ENCODE assay signal across 10 cellular contexts in the genomic region with DNA sequence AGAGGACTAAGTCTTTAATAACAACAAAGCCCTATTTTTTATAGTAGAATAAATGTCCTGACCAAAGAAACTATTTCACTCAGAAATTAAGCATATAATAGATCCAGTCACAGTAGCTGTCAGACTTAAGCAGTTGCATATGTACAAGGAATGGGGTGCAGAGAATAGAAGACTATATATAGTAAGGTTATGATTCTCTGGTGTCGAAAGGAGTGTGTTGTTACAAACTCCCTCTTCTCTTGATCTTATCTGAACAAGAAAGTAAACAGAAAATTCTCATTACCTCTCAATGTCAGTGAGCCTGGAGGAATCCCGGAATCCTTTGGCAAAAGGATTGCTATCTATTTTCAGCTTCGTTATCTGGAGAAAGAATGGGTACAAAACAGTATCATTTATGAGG. TPM values are rescaled to one million over a fixed set of nuclear protein-coding genes. Genes with fewer than 3 reads are reported as not detected.
DNase-seq lines count a peak whose midpoint lies in the region; ATAC-seq and TF ChIP-seq lines count a peak whose summit lies in the region.
"Not testable (repeated sequence)": the region's sequence is repeated elsewhere in the genome, so short reads cannot be mapped to it uniquely, and the experiment has no call there.
"Had no signal": no experiment of that assay in that cellular context is flagged by ENCODE, and none has a peak within 500 bp of the region (broad histone marks: within the 10 kb centered on the region; RNA-seq: fewer than 3 reads in every experiment).

No MANE protein-coding gene starts in this region.

- TF ChIP-seq POLR2A in heart left ventricle (IDR thresholded peaks at IDR 0.05), result not testable (repeated sequence)

- H3K9me3 ChIP-seq in heart left ventricle; left ventricle myocardium inferior (replicated peaks); right atrium auricular region; smooth muscle cell (replicated peaks; ENCODE audit: low read depth): not testable (repeated sequence)

- not testable (repeated sequence) for H2AFZ ChIP-seq in KMS-11 (ENCODE audit: low read depth); smooth muscle cell (ENCODE audit: low read depth)

- H4K20me1 ChIP-seq in KMS-11 (ENCODE audit: insufficient read depth), result not testable (repeated sequence)
- H4K20me1 ChIP-seq in smooth muscle cell (ENCODE audit: low read depth), result peaks cover 59% of the 10 kb centered on the region

- H3K9ac ChIP-seq in KMS-11; smooth muscle cell (ENCODE audit: low read depth): not testable (repeated sequence)

- ATAC-seq in heart left ventricle, result peak in 2 of 4 donors; percentile 26 to 57

- H3K27me3 ChIP-seq in KMS-11 (ENCODE audit: insufficient read depth, low read depth); heart left ventricle; left ventricle myocardium inferior (ENCODE audit: low read depth); right atrium auricular region; smooth muscle cell (ENCODE audit: low read depth): not testable (repeated sequence)

- peak overlapping the region; percentile 55 for H3K4me2 ChIP-seq in KMS-11
- not testable (repeated sequence) for H3K4me2 ChIP-seq in smooth muscle cell

- not testable (repeated sequence) for H3F3A ChIP-seq in smooth muscle cell (ENCODE audit: low read depth)

- H3K27ac ChIP-seq in KMS-11, result 0 out of 2 replicates have a peak overlapping the region, but pooled peaks have one; percentile 8
- H3K27ac ChIP-seq in heart left ventricle, result peak overlapping the region in 10 of 12 donors; percentile 35 to 66 (median 56)
- H3K27ac ChIP-seq in left ventricle myocardium inferior (replicated peaks), result peak overlapping the region; percentile 71
- peak overlapping the region; percentile 64 to 76 for H3K27ac ChIP-seq in right atrium auricular region
- H3K27ac ChIP-seq in smooth muscle cell (ENCODE audit: low read depth), result peak overlapping the region; percentile 50

- WGBS in heart left ventricle, 4 donors, result 19 to 30% (median 25%) methylated on average over 3 of the region's 3 CpGs
- whole genome bisulfite sequencing in smooth muscle cell (ENCODE audit: low lambda C conversion rate), result 61% methylated on average over 3 of the region's 3 CpGs

- H3K4me1 ChIP-seq in KMS-11 (ENCODE audit: low read depth, poor library complexity, severe bottlenecking), result peaks cover 74% of the 10 kb centered on the region
- peaks cover 0 to 85% (median 18%) of the 10 kb centered on the region in 12 donors for H3K4me1 ChIP-seq in heart left ventricle
- H3K4me1 ChIP-seq in left ventricle myocardium inferior, result peaks cover 79% of the 10 kb centered on the region
- H3K4me1 ChIP-seq in right atrium auricular region, result peaks cover 0 to 35% of the 10 kb centered on the region in 2 donors
- H3K4me1 ChIP-seq in smooth muscle cell (ENCODE audit: low read depth), result not testable (repeated sequence)

- TF ChIP-seq CTCF in KMS-11 (conservative IDR thresholded peaks at IDR 0.05; ENCODE audit: low read depth, low read length); heart left ventricle (IDR thresholded peaks at IDR 0.05); left ventricle myocardium inferior (IDR thresholded peaks at IDR 0.05; ENCODE audit: borderline replicate concordance); right atrium auricular region (IDR thresholded peaks at IDR 0.05); smooth muscle cell (IDR thresholded peaks at IDR 0.05; ENCODE audit: borderline replicate concordance, insufficient read depth, poor library complexity, severe bottlenecking): not testable (repeated sequence)

- H3K79me2 ChIP-seq in KMS-11 (ENCODE audit: insufficient read depth, low read depth), result not testable (repeated sequence)
- H3K79me2 ChIP-seq in smooth muscle cell (ENCODE audit: low read depth), result peaks cover 88% of the 10 kb centered on the region

- H3K4me3 ChIP-seq in KMS-11 (IDR thresholded peaks at IDR 0.05; ENCODE audit: insufficient read depth, low read depth, low read length); heart left ventricle; right atrium auricular region; smooth muscle cell: not testable (repeated sequence)
- H3K4me3 ChIP-seq in left ventricle myocardium inferior, result peak overlapping the region; percentile 41

- peak; percentile 61 for DNase-seq in amniotic epithelial cell (ENCODE audit: low read depth)
- not testable (repeated sequence) for DNase-seq in heart left ventricle; left ventricle myocardium inferior; right atrium auricular region (ENCODE audit: low spot score); smooth muscle cell (lab: John Stamatoyannopoulos, UW; ENCODE audit: unreplicated experiment)

- intact Hi-C loops in heart left ventricle (cut with DNase I); left ventricle myocardium inferior (cut with micrococcal nuclease): not testable (repeated sequence)

- not testable (repeated sequence) for H3K36me3 ChIP-seq in KMS-11 (ENCODE audit: insufficient read depth); left ventricle myocardium inferior; smooth muscle cell (ENCODE audit: low read depth)
- H3K36me3 ChIP-seq in heart left ventricle (peaks cover 0 to 65% (median 0%) of the 10 kb centered on the region in 9 donors), right atrium auricular region (peaks cover 13% of the 10 kb centered on the region)

RNA-seq across cellular contexts. Expression of a gene that starts 22.7 kb away (rescaled TPM):
- total RNA-seq in heart left ventricle (100 to 1,000 TPM in 7 of 9 donors, 10 to 100 TPM in 2; 84.8 to 155 (median 127) TPM), left ventricle myocardium inferior (83.9 TPM), right atrium auricular region (100 to 1,000 TPM; 132 to 140 TPM), smooth muscle cell (58.4 and 71.1 TPM in 2 replicates)
- polyA plus RNA-seq in heart left ventricle (10 to 100 TPM in 1 of 2 donors, 1 to 10 TPM in 1; 5.1 to 30.8 TPM), smooth muscle cell (4.3 and 5.0 TPM in 2 replicates)
- total RNA-seq: CD4-positive, alpha-beta memory T cell; CD8-positive, alpha-beta memory T cell had no signal
- polyA plus RNA-seq: AG04450; CD14-positive monocyte; CD4-positive, alpha-beta memory T cell; CD8-positive, alpha-beta memory T cell had no signal

Comparison
In these comparisons a context has a peak if more than half of its experiments do, and no peak if none do; other contexts are left out.
1. H3K27ac ChIP-seq: peak in every context shown above with its lines; median percentile 71 in left ventricle myocardium inferior; 70 in right atrium auricular region; 56 in heart left ventricle; 50 in smooth muscle cell; 8 in KMS-11.